In genomic region chr2:222769941-222770340, GRCh38 we compare ENCODE assay signal across 19 cellular contexts.
"Had no signal": no experiment of that assay in that cellular context is flagged by ENCODE, and none has a peak within 500 bp of the region (broad histone marks: within the 10 kb centered on the region; RNA-seq: fewer than 3 reads in every experiment).

No MANE protein-coding gene starts in this region.

- H3K4me3 ChIP-seq: coronary artery, dorsolateral prefrontal cortex, esophagus muscularis mucosa, gastrocnemius medialis, heart right ventricle, left lung, lower lobe of right lung had no signal

- DNase-seq: dermis blood vessel endothelial cell; dorsolateral prefrontal cortex; effector CD4-positive, alpha-beta T cell; effector memory CD4-positive, alpha-beta T cell; foreskin fibroblast; foreskin melanocyte; gastrocnemius medialis; glutamatergic neuron; head of caudate nucleus; heart right ventricle; hippocampal formation; left cardiac atrium; left lung; left ventricle myocardium superior; lower lobe of right lung; mesenchymal stem cell; naive thymus-derived CD4-positive, alpha-beta T cell had no signal
